In the genomic region with DNA sequence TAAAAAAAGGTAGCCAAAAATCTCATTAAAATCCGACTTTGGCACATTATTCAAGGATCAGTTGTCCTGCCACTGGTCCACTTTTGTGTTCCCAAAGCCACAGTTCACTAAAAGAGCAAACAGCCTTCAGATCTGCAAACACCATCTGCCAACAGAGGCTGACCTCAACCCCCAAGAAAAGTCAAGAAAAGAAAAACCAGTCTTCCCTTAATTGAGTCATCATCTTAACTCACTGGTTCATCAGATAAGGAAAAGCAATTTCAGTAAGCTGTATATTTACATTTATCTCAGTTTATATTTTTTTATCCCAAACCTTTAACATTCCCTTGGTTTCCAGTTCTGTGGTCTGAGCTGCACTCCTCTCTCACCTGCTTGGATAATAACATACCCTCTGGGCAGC, we compare ENCODE assay signal across 19 cellular contexts. TPM values are rescaled to one million over a fixed set of nuclear protein-coding genes. Genes with fewer than 3 reads are reported as not detected.
A peak's percentile ranks its signal among the peaks of the same experiment; 100 is the strongest.
DNase-seq lines count a peak whose midpoint lies in the region; ATAC-seq and TF ChIP-seq lines count a peak whose summit lies in the region.
"Had no signal": no experiment of that assay in that cellular context is flagged by ENCODE, and none has a peak within 500 bp of the region (broad histone marks: within the 10 kb centered on the region; RNA-seq: fewer than 3 reads in every experiment).

No MANE protein-coding gene starts in this region.

- TF ChIP-seq EP300 in esophagus muscularis mucosa (IDR thresholded peaks at IDR 0.05) = no peak

- POLR2A ChIA-PET in PC-3 (lab: Charles Lee; ENCODE audit: unreplicated experiment) = interaction anchor here (0.9 kb wide), 1 partner anchor 20 kb away, joined by 8 read pairs; no protein-coding TSS in a partner anchor

- H2AFZ ChIP-seq in PC-3 (ENCODE audit: low read length) = no peak overlapping the region
- H2AFZ ChIP-seq: GM23248 had no signal

- H3F3A ChIP-seq in PC-3 (ENCODE audit: low read length, unreplicated experiment) = no peaks in the 10 kb centered on the region

- DNase-seq in SIG-M5 treated with dmso at 0.1 percent for 504 hours (lab: John Stamatoyannopoulos, UW; ENCODE audit: unreplicated experiment) (peak; percentile 52), SIG-M5 (lab: John Stamatoyannopoulos, UW) (no peak), PC-3 (peak; percentile 79), esophagus muscularis mucosa (ENCODE audit: extremely low spot score) (peak; percentile 70), amniotic stem cell (lab: John Stamatoyannopoulos, UW) (no peak), NCI-H2081 treated with DMSO at 0.1 percent for 48 hours (lab: John Stamatoyannopoulos, UW) (no peak)
- DNase-seq in effector CD8-positive, alpha-beta T cell (lab: John Stamatoyannopoulos, UW) = no peak
- DNase-seq: activated CD4-positive, alpha-beta T cell treated with anti-CD3 and anti-CD28 coated beads, Interleukin-2, amount 50 U/mL, for 1 hour; activated CD8-positive, alpha-beta memory T cell treated with anti-CD3 and anti-CD28 coated beads, Interleukin-2, amount 50 U/mL, for 48 hours; activated gamma-delta T cell treated with Interleukin-2 at 50 U/mL for 16 hours; anterior cingulate cortex; CD4-positive, CD25-positive, alpha-beta regulatory T cell; DMS79 treated with DMSO at 0.1 percent for 48 hours; GM23248; midbrain; MV-4-11; NCI-H2081; NCI-H524 had no signal

- H3K9me2 ChIP-seq in PC-3 (replicated peaks; ENCODE audit: low read length) = no peaks in the 10 kb centered on the region

- intact Hi-C loops in PC-3 (cut with micrococcal nuclease) (loop anchor here (1.0 kb wide), 1 partner anchor 20 kb away; no protein-coding TSS in a partner anchor), esophagus muscularis mucosa (cut with DNase I) (no loop called here)

- no peak for TF ChIP-seq CTCF in PC-3 (conservative IDR thresholded peaks at IDR 0.05; ENCODE audit: low read depth, low read length)
- TF ChIP-seq CTCF in esophagus muscularis mucosa (IDR thresholded peaks at IDR 0.05) = no peak

- no peak overlapping the region for H3K9ac ChIP-seq in PC-3 (ENCODE audit: low read length)
- H3K9ac ChIP-seq: GM23248 had no signal

- peaks cover 5% of the 10 kb centered on the region; the same call in 1 of the 2 replicates for H3K79me2 ChIP-seq in PC-3 (ENCODE audit: low read length)

- no peaks in the 10 kb centered on the region for H4K20me1 ChIP-seq in PC-3 (ENCODE audit: low read length)

- H3K4me2 ChIP-seq in PC-3 (ENCODE audit: low read length) = peak overlapping the region; percentile 23

- H3K4me1 ChIP-seq in PC-3 (ENCODE audit: insufficient read depth, low read length) (peaks cover 19% of the 10 kb centered on the region), esophagus muscularis mucosa (no peaks in the 10 kb centered on the region)

- no peaks in the 10 kb centered on the region for H3K9me3 ChIP-seq in PC-3 (ENCODE audit: low read length)
- H3K9me3 ChIP-seq in esophagus muscularis mucosa = no peaks in the 10 kb centered on the region

- no peak overlapping the region for H3K4me3 ChIP-seq in PC-3 (ENCODE audit: low read length)
- no peak overlapping the region for H3K4me3 ChIP-seq in esophagus muscularis mucosa
- H3K4me3 ChIP-seq: GM23248 had no signal

- H3K27me3 ChIP-seq in PC-3 (ENCODE audit: low read length) (no peaks in the 10 kb centered on the region), esophagus muscularis mucosa (peaks cover 0 to 3% (median 0%) of the 10 kb centered on the region in 4 donors)

- no TSS peak for BruUV-seq in PC-3 (replicated peaks; lab: Mats Ljungman, UMichigan)

- ATAC-seq in PC-3 = peak; percentile 83
- ATAC-seq in GM18519 (IDR thresholded peaks at IDR 0.05; ENCODE audit: low FRiP score, unreplicated experiment) = no peak

- H3K36me3 ChIP-seq in PC-3 (ENCODE audit: low read depth, low read length) (no peaks in the 10 kb centered on the region), esophagus muscularis mucosa (no peaks in the 10 kb centered on the region)

- H3K27ac ChIP-seq in PC-3 (ENCODE audit: low read length) (peak overlapping the region; percentile 69), esophagus muscularis mucosa (replicated peaks in 1 of 4) (no peak overlapping the region)
- H3K27ac ChIP-seq: GM23248 had no signal

- no peak for TF ChIP-seq POLR2A in esophagus muscularis mucosa (IDR thresholded peaks at IDR 0.05; ENCODE audit: low read depth)

- CTCF ChIA-PET in PC-3 (lab: Charles Lee) = no interaction called here

- 44% methylated on average over 1 of the region's 1 CpG for WGBS in esophagus muscularis mucosa

RNA-seq across cellular contexts. Expression of gene RASEF, which starts 21.2 kb away (rescaled TPM):
- total RNA-seq in PC-3 (2014; rRNA removed) = 12.3 and 14.7 TPM in 2 replicates
- under 1 TPM; under 0.01 to 0.42 (median 0.24) TPM for total RNA-seq in esophagus muscularis mucosa
- total RNA-seq: CD4-positive, CD25-positive, alpha-beta regulatory T cell had no signal

Comparison
In these comparisons a context has a peak if more than half of its experiments do, and no peak if none do; other contexts are left out.
1. DNase-seq: peak in SIG-M5 treated with dmso at 0.1 percent for 504 hours (single experiment), PC-3 (single experiment) and esophagus muscularis mucosa (single experiment); none in SIG-M5 (single experiment), effector CD8-positive, alpha-beta T cell (single experiment), amniotic stem cell (single experiment) and NCI-H2081 treated with DMSO at 0.1 percent for 48 hours (single experiment).